24 cellular contexts compared by ENCODE assay signal in the genomic region with DNA sequence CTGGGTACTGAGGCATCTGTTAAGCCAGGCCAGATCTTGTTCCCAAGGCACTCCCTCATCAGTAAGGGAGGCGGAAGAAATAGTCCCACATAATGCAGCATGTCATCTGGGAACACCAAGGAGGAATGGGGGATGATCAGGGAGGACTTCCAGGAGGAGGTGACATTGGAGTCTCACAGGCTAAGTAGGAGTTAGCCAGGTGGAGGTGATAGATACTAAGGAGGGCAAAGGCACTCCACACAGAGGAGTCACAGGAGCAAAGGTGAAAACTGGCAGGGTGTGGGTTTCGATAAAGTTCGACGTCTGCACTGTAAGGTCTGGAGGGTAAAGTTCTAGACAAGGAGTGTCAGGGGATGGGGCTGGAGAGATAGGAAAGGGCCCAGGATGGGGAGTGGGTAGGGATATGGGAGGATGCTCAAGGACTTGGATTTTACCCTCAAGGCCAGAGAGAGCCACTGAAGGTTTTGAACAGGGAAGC. TPM values are rescaled to one million over a fixed set of nuclear protein-coding genes. Genes with fewer than 3 reads are reported as not detected.
"Had no signal": no experiment of that assay in that cellular context is flagged by ENCODE, and none has a peak within 500 bp of the region (broad histone marks: within the 10 kb centered on the region; RNA-seq: fewer than 3 reads in every experiment).

No MANE protein-coding gene starts in this region.

- H3K9me3 Mint-ChIP-seq: mesothelial cell of epicardium; naive B cell; natural killer cell; nephron progenitor cell; neural progenitor cell; stimulated activated memory B cell treated with anti-CD40 and anti-IgM and Interleukin-4, amounts not matched to agents 10 μg/mL and 1 μg/mL and 100 μg/mL, for 72 hours had no signal

- DNase-seq: islet precursor cell; left ventricle myocardium inferior; mesendoderm; naive B cell; natural killer cell; nephron progenitor cell; occipital lobe; psoas muscle; spleen; stimulated activated CD4-positive, alpha-beta T cell treated with anti-CD3 and anti-CD28 coated beads, Interleukin-4, amount 100 ng/mL, for 4 hours; stimulated activated CD8-positive, alpha-beta memory T cell treated with anti-CD3 and anti-CD28 coated beads, Interleukin-4, amount 100 ng/mL, for 48 hours; stimulated activated naive CD4-positive, alpha-beta T cell treated with Interleukin-2 at 50 U/mL for 16 hours; tibial artery had no signal

- H3K4me3 Mint-ChIP-seq: mesothelial cell of epicardium; naive B cell; natural killer cell; nephron progenitor cell; neural progenitor cell; stimulated activated memory B cell treated with anti-CD40 and anti-IgM and Interleukin-4, amounts not matched to agents 10 μg/mL and 1 μg/mL and 100 μg/mL, for 72 hours had no signal

- H3K36me3 Mint-ChIP-seq: mesothelial cell of epicardium; naive B cell; natural killer cell; neural progenitor cell; stimulated activated memory B cell treated with anti-CD40 and anti-IgM and Interleukin-4, amounts not matched to agents 10 μg/mL and 1 μg/mL and 100 μg/mL, for 72 hours had no signal

- H3K4me1 Mint-ChIP-seq: mesothelial cell of epicardium, natural killer cell, neural progenitor cell had no signal

- H3K27ac Mint-ChIP-seq: mesothelial cell of epicardium; naive B cell; nephron progenitor cell; neural progenitor cell; stimulated activated memory B cell treated with anti-CD40 and anti-IgM and Interleukin-4, amounts not matched to agents 10 μg/mL and 1 μg/mL and 100 μg/mL, for 72 hours had no signal

- ATAC-seq: natural killer cell; psoas muscle; sciatic nerve; stimulated activated memory B cell treated with anti-CD40 and anti-IgM and Interleukin-4, amounts not matched to agents 10 μg/mL and 1 μg/mL and 100 μg/mL, for 72 hours had no signal

RNA-seq across cellular contexts. Expression of a gene that starts 6.2 kb away (rescaled TPM):
- total RNA-seq: lower leg skin, mononuclear cell, natural killer cell, occipital lobe, osteocyte, subcutaneous adipose tissue, suprapubic skin, upper lobe of left lung, vagina had no signal
